ENCODE assay signal across 9 cellular contexts in genomic region chr4:673349-674091, GRCh38. TPM values are rescaled to one million over a fixed set of nuclear protein-coding genes. Genes with fewer than 3 reads are reported as not detected.
A peak's percentile ranks its signal among the peaks of the same experiment; 100 is the strongest.
DNase-seq lines count a peak whose midpoint lies in the region; ATAC-seq and TF ChIP-seq lines count a peak whose summit lies in the region.
"Had no signal": no experiment of that assay in that cellular context is flagged by ENCODE, and none has a peak within 500 bp of the region (broad histone marks: within the 10 kb centered on the region; RNA-seq: fewer than 3 reads in every experiment).

No MANE protein-coding gene starts in this region.

- peaks cover 0 to 33% (median 5%) of the 10 kb centered on the region in 3 donors for H3K36me3 Mint-ChIP-seq in CD8-positive, alpha-beta memory T cell
- peaks cover 12% of the 10 kb centered on the region for H3K36me3 Mint-ChIP-seq in chondrocyte (ENCODE audit: low read depth)

- H3K4me2 ChIP-seq in MM.1S (ENCODE audit: low read depth, low read length), result peak overlapping the region; percentile 55; the same call in 1 of the 2 replicates

- peak overlapping the region; percentile 60 for H3K27ac ChIP-seq in CD8-positive, alpha-beta memory T cell (ENCODE audit: low read depth, low read length)
- H3K27ac ChIP-seq in MM.1S (ENCODE audit: low read length) (no peak overlapping the region), lung (ENCODE audit: low read depth in 1 of 2, low read length in 1 of 2) (peak overlapping the region; percentile 41 to 66), urinary bladder (ENCODE audit: low read depth) (no peak overlapping the region)

- no peaks in the 10 kb centered on the region for H4K20me1 ChIP-seq in MM.1S (ENCODE audit: insufficient read depth, low read length)

- ATAC-seq in lung (ENCODE audit: insufficient read depth, low FRiP score) (peak; percentile 29), HG02852 (IDR thresholded peaks at IDR 0.05; ENCODE audit: unreplicated experiment) (no peak)

- no peak overlapping the region for H3K9ac ChIP-seq in MM.1S (ENCODE audit: low read length)

- no peaks in the 10 kb centered on the region for H3K27me3 Mint-ChIP-seq in CD8-positive, alpha-beta memory T cell
- H3K27me3 Mint-ChIP-seq in chondrocyte (ENCODE audit: low read depth), result no peaks in the 10 kb centered on the region

- TF ChIP-seq CTCF in MM.1S (IDR thresholded peaks at IDR 0.05; ENCODE audit: low read length) (no peak), chondrocyte (IDR thresholded peaks at IDR 0.05) (no peak), lung (IDR thresholded peaks at IDR 0.05; ENCODE audit: control extremely low read depth, extremely low read depth) (no peak)

- peaks cover 17% of the 10 kb centered on the region for H3K36me3 ChIP-seq in CD8-positive, alpha-beta memory T cell (ENCODE audit: insufficient read depth, low read length)
- H3K36me3 ChIP-seq in MM.1S (replicated peaks; ENCODE audit: insufficient read depth, low read length), result no peaks in the 10 kb centered on the region
- H3K36me3 ChIP-seq in lung (ENCODE audit: control insufficient read depth in 2 of 2, insufficient read depth in 2 of 2, low read length in 2 of 2), result peaks cover 6 to 12% of the 10 kb centered on the region in 2 donors
- no peaks in the 10 kb centered on the region for H3K36me3 ChIP-seq in urinary bladder (ENCODE audit: insufficient read depth)

- H3F3A ChIP-seq in MM.1S (ENCODE audit: insufficient read depth, low read length), result no peaks in the 10 kb centered on the region

- peak overlapping the region; percentile 67 for H3K4me3 ChIP-seq in CD8-positive, alpha-beta memory T cell (ENCODE audit: low read length)
- peak overlapping the region; percentile 70 for H3K4me3 ChIP-seq in MM.1S (ENCODE audit: low read length)
- peak overlapping the region; percentile 65 for H3K4me3 ChIP-seq in lung
- H3K4me3 ChIP-seq in urinary bladder (ENCODE audit: low read depth, low read length), result peak overlapping the region; percentile 77

- CTCF ChIA-PET in CD8-positive, alpha-beta memory T cell (lab: Charles Lee), result interaction anchor here (1.0 to 2.1 kb wide), 5 partner anchors 9 to 336 kb away, joined by 3 to 19 read pairs (median 3); partner anchors contain the start of gene ZNF141

- H3K9me3 Mint-ChIP-seq in CD8-positive, alpha-beta memory T cell, result no peaks in the 10 kb centered on the region
- no peaks in the 10 kb centered on the region for H3K9me3 Mint-ChIP-seq in chondrocyte (ENCODE audit: low read depth)

- no peaks in the 10 kb centered on the region for H3K9me2 ChIP-seq in MM.1S (replicated peaks; ENCODE audit: insufficient read depth, low read length)

- H3K4me3 Mint-ChIP-seq in CD8-positive, alpha-beta memory T cell, result peak overlapping the region; percentile 74 to 95 (median 90)
- H3K4me3 Mint-ChIP-seq in chondrocyte (ENCODE audit: unreplicated experiment), result peak overlapping the region; percentile 85

- POLR2A ChIA-PET in CD8-positive, alpha-beta memory T cell (lab: Charles Lee), result interaction anchor here (1.0 to 1.5 kb wide), 3 partner anchors 9 to 108 kb away, joined by 3 to 21 read pairs (median 4); no protein-coding TSS in a partner anchor

- H3K4me1 Mint-ChIP-seq in CD8-positive, alpha-beta memory T cell, result peaks cover 6 to 17% (median 9%) of the 10 kb centered on the region in 3 donors
- peaks cover 7% of the 10 kb centered on the region for H3K4me1 Mint-ChIP-seq in chondrocyte (ENCODE audit: low read depth)

- H3K4me1 ChIP-seq in CD8-positive, alpha-beta memory T cell (ENCODE audit: insufficient read depth, low read length), result peaks cover 19% of the 10 kb centered on the region
- H3K4me1 ChIP-seq in MM.1S (ENCODE audit: low read length) (no peaks in the 10 kb centered on the region), lung (ENCODE audit: control insufficient read depth in 2 of 2, insufficient read depth in 2 of 2, low read length in 2 of 2) (peaks cover 4 to 15% of the 10 kb centered on the region in 2 donors), urinary bladder (ENCODE audit: insufficient read depth) (no peaks in the 10 kb centered on the region)

- WGBS in lung, 2 donors, result 9 to 11% methylated on average over 47 to 55 of the region's 55 CpGs
- 6% methylated on average over 55 of the region's 55 CpGs for WGBS in urinary bladder

- DNase-seq in CD8-positive, alpha-beta memory T cell, result no peak
- no peak for DNase-seq in MM.1S
- no peak for DNase-seq in chondrocyte (ENCODE audit: low spot score)
- DNase-seq in lung (ENCODE audit: low spot score), result peak; percentile 52
- no peak for DNase-seq in activated CD4-positive, CD25-positive, alpha-beta regulatory T cell (lab: John Stamatoyannopoulos, UW)
- no peak for DNase-seq in NCI-H1930 (lab: John Stamatoyannopoulos, UW)

- H3K9me3 ChIP-seq in CD8-positive, alpha-beta memory T cell (ENCODE audit: low read length), result no peaks in the 10 kb centered on the region
- H3K9me3 ChIP-seq in MM.1S (replicated peaks; ENCODE audit: insufficient read depth, low read length), result no peaks in the 10 kb centered on the region
- H3K9me3 ChIP-seq in lung (ENCODE audit: control insufficient read depth in 2 of 2, insufficient read depth in 1 of 2, low read length in 1 of 2), result no peaks in the 10 kb centered on the region

- H2AFZ ChIP-seq in MM.1S (ENCODE audit: low read length), result 0 out of 2 replicates have a peak overlapping the region, but pooled peaks have one; percentile 19

- H3K79me2 ChIP-seq in MM.1S (ENCODE audit: low read length), result no peaks in the 10 kb centered on the region

- no peaks in the 10 kb centered on the region for H3K27me3 ChIP-seq in CD8-positive, alpha-beta memory T cell (ENCODE audit: insufficient read depth, low read length, poor library complexity, severe bottlenecking)
- H3K27me3 ChIP-seq in MM.1S (replicated peaks; ENCODE audit: insufficient read depth, low read length) (no peaks in the 10 kb centered on the region), lung (ENCODE audit: control insufficient read depth, insufficient read depth) (no peaks in the 10 kb centered on the region)

- peak overlapping the region in 7 of 8 donors; percentile 47 to 85 (median 77) for H3K27ac Mint-ChIP-seq in CD8-positive, alpha-beta memory T cell
- peak overlapping the region; percentile 61 for H3K27ac Mint-ChIP-seq in chondrocyte (ENCODE audit: unreplicated experiment)

RNA-seq across cellular contexts. Expression of gene ATP5ME, which starts 0.6 kb away (rescaled TPM):
- total RNA-seq in CD8-positive, alpha-beta memory T cell, result 100 to 1,000 TPM; 284 to 291 TPM
- 441 TPM for polyA plus RNA-seq in CD8-positive, alpha-beta memory T cell
- total RNA-seq in chondrocyte (240 to 279 TPM (median 256 TPM) in 3 replicates), lung (100 to 1,000 TPM; 161 to 221 TPM), urinary bladder (160 TPM)
- polyA plus RNA-seq in lung (100 to 1,000 TPM; 303 to 997 TPM), urinary bladder (430 TPM)

RNA-seq across cellular contexts. Expression of gene MYL5, which starts 0.8 kb away (rescaled TPM):
- 10 to 100 TPM; 17.1 to 19.5 TPM for total RNA-seq in CD8-positive, alpha-beta memory T cell
- polyA plus RNA-seq in CD8-positive, alpha-beta memory T cell, result 5.2 TPM
- total RNA-seq in chondrocyte (22.8 to 26.5 TPM (median 25.6 TPM) in 3 replicates), lung (10 to 100 TPM in 1 of 2 donors, 1 to 10 TPM in 1; 5.6 to 20.0 TPM), urinary bladder (11.8 TPM)
- polyA plus RNA-seq in lung (10 to 100 TPM in 1 of 2 donors, 1 to 10 TPM in 1; 5.8 to 15.2 TPM), urinary bladder (7.1 TPM)

RNA-seq across cellular contexts. Expression of gene SLC49A3, which starts 15.4 kb away (rescaled TPM):
- total RNA-seq in CD8-positive, alpha-beta memory T cell, result 1 to 10 TPM in 1 of 2 experiments, under 1 TPM in 1; 0.80 to 1.1 TPM
- polyA plus RNA-seq in CD8-positive, alpha-beta memory T cell, result 0.52 TPM
- total RNA-seq in chondrocyte, result 0.85 to 1.3 TPM (median 0.89 TPM) in 3 replicates
- 10 to 100 TPM in 1 of 2 donors, 1 to 10 TPM in 1; 8.2 to 35.1 TPM for total RNA-seq in lung
- 10 to 100 TPM; 15.2 to 20.2 TPM for polyA plus RNA-seq in lung
- total RNA-seq in urinary bladder, result 2.1 TPM
- polyA plus RNA-seq in urinary bladder, result 7.9 TPM
- total RNA-seq: NCI-H460 had no signal

RNA-seq across cellular contexts. Expression of gene PCGF3, which starts 32.1 kb away (rescaled TPM):
- 10 to 100 TPM; 24.7 to 26.1 TPM for total RNA-seq in CD8-positive, alpha-beta memory T cell
- polyA plus RNA-seq in CD8-positive, alpha-beta memory T cell, result 4.8 TPM
- total RNA-seq in chondrocyte, result 54.1 to 60.8 TPM (median 55.4 TPM) in 3 replicates
- total RNA-seq in lung, result 10 to 100 TPM; 46.5 to 66.8 TPM
- polyA plus RNA-seq in lung, result 10 to 100 TPM; 29.3 to 40.2 TPM
- 52.6 TPM for total RNA-seq in urinary bladder
- 36.1 TPM for polyA plus RNA-seq in urinary bladder

RNA-seq across cellular contexts. Expression of gene PDE6B, which starts 48.1 kb away (rescaled TPM):
- 10 to 100 TPM in 1 of 2 experiments, 1 to 10 TPM in 1; 9.3 to 10.1 TPM for total RNA-seq in CD8-positive, alpha-beta memory T cell
- 21.5 TPM for polyA plus RNA-seq in CD8-positive, alpha-beta memory T cell
- total RNA-seq in chondrocyte (0.46 to 2.3 TPM (median 2.3 TPM) in 3 replicates), lung (10 to 100 TPM; 16.5 to 24.6 TPM), urinary bladder (6.2 TPM)
- polyA plus RNA-seq in lung (1 to 10 TPM; 2.7 to 7.6 TPM), urinary bladder (4.1 TPM)
- total RNA-seq: NCI-H460 had no signal

Comparison
In these comparisons a context has a peak if more than half of its experiments do, and no peak if none do; other contexts are left out.
1. H3K27ac ChIP-seq: peak in CD8-positive, alpha-beta memory T cell (single experiment) and lung (2 of 2); none in MM.1S (single experiment) and urinary bladder (single experiment).
2. Peak in every context shown above with its lines, with median percentiles within 50 percentile points of each other: H3K4me3 ChIP-seq.